Comparison of ENCODE assay signal across 11 cellular contexts in genomic region chr20:31676534-31677030, GRCh38. TPM values are rescaled to one million over a fixed set of nuclear protein-coding genes. Genes with fewer than 3 reads are reported as not detected.
A peak's percentile ranks its signal among the peaks of the same experiment; 100 is the strongest.
DNase-seq lines count a peak whose midpoint lies in the region; ATAC-seq, FAIRE-seq and TF ChIP-seq lines count a peak whose summit lies in the region.
"Had no signal": no experiment of that assay in that cellular context is flagged by ENCODE, and none has a peak within 500 bp of the region (broad histone marks: within the 10 kb centered on the region; RNA-seq: fewer than 3 reads in every experiment).

No MANE protein-coding gene starts in this region.

- no peak for FAIRE-seq in GM12878 (lab: Jason Lieb, UNC)
- FAIRE-seq: islet of Langerhans, TTC549 had no signal

- peak overlapping the region; percentile 81 to 99 (median 97) for H3K4me3 Mint-ChIP-seq in naive B cell

- H3K4me3 ChIP-seq in right atrium auricular region (no peak overlapping the region), GM12878 (peak overlapping the region; percentile 68; the same call in 1 of the 2 replicates), upper lobe of right lung (no peak overlapping the region)

- SMC1A ChIA-PET in GM12878 (lab: Charles Lee; ENCODE audit: uncharacterized antibody, unreplicated experiment) = interaction anchor here (0.7 to 4.6 kb wide), 7 partner anchors 8 to 47 kb away, joined by 3 to 60 read pairs (median 35); partner anchors contain the start of gene BCL2L1

- H3K9ac ChIP-seq in GM12878 (ENCODE audit: control insufficient read depth, insufficient read depth, low read length) = 0 out of 2 replicates have a peak overlapping the region, but pooled peaks have one; percentile 82

- H3K9me3 ChIP-seq in right atrium auricular region (no peaks in the 10 kb centered on the region), GM12878 (replicated peaks; ENCODE audit: control insufficient read depth, insufficient read depth, low read length) (no peaks in the 10 kb centered on the region), upper lobe of right lung (no peaks in the 10 kb centered on the region)

- POLR2A ChIA-PET in GM12878 (lab: Charles Lee) = interaction anchor here (0.6 to 5.7 kb wide), 10 partner anchors 8 to 248 kb away, joined by 3 to 33 read pairs (median 4); partner anchors contain the start of gene BCL2L1

- H3K36me3 Mint-ChIP-seq in naive B cell = peaks cover 9% of the 10 kb centered on the region in 2 donors

- H4K20me1 ChIP-seq in GM12878 (ENCODE audit: control insufficient read depth, insufficient read depth) = no peaks in the 10 kb centered on the region

- no peaks in the 10 kb centered on the region for H3K27me3 Mint-ChIP-seq in naive B cell

- H3K36me3 ChIP-seq in right atrium auricular region (peaks cover 16% of the 10 kb centered on the region), GM12878 (ENCODE audit: control insufficient read depth in 2 of 2, insufficient read depth in 2 of 2, low read length in 1 of 2) (peaks cover 1 to 22% of the 10 kb centered on the region in 2 experiments; a peak in 3 of 4 replicates), upper lobe of right lung (peaks cover 12% of the 10 kb centered on the region)

- no peak for TF ChIP-seq RAD21 in GM12878 (IDR thresholded peaks at IDR 0.05; ENCODE audit: insufficient read depth, low read depth, low read length)

- H2AFZ ChIP-seq in GM12878 (ENCODE audit: control insufficient read depth, low read depth, low read length) = no peak overlapping the region

- no peaks in the 10 kb centered on the region for H3K9me3 Mint-ChIP-seq in naive B cell

- BruUV-seq in GM12878 (replicated peaks; lab: Mats Ljungman, UMichigan) = no TSS peak

- peaks cover 50 to 63% (median 62%) of the 10 kb centered on the region in 3 donors for H3K4me1 Mint-ChIP-seq in naive B cell

- H3K79me2 ChIP-seq in GM12878 (ENCODE audit: control insufficient read depth, insufficient read depth, low read length) = peaks cover 34% of the 10 kb centered on the region

- DNase-seq in right atrium auricular region (ENCODE audit: low spot score) (no peak), left cardiac atrium (no peak), GM12878 (ENCODE audit: low read depth, low spot score) (no peak), naive B cell (no peak), upper lobe of right lung (no peak), NCI-H2171 treated with DMSO at 0.1 percent for 48 hours (lab: John Stamatoyannopoulos, UW) (no peak), HCEC 1CT (no peak)
- DNase-seq: NCI-H187 had no signal

- peak overlapping the region; percentile 89 for H3K4me2 ChIP-seq in GM12878 (ENCODE audit: control insufficient read depth, insufficient read depth)

- RAD21 ChIA-PET in GM12878 (lab: Charles Lee; ENCODE audit: unreplicated experiment) = interaction anchor here (1.1 to 5.5 kb wide), 6 partner anchors 8 to 62 kb away, joined by 3 to 48 read pairs (median 18); partner anchors contain the start of genes BCL2L1 and TPX2

- peak overlapping the region; percentile 13 to 99 (median 98) for H3K27ac Mint-ChIP-seq in naive B cell

- in situ Hi-C loops in GM12878 (cut with MboI) = no loop called here

- ATAC-seq in left cardiac atrium (no peak), GM12878 (no peak), naive B cell (ENCODE audit: low read depth in 2 of 2) (no peak), upper lobe of right lung (no peak), GM21515 (IDR thresholded peaks at IDR 0.05; ENCODE audit: unreplicated experiment) (no peak)

- H3K27me3 ChIP-seq in right atrium auricular region (no peaks in the 10 kb centered on the region), GM12878 (replicated peaks in 1 of 2; ENCODE audit: control insufficient read depth in 2 of 2, insufficient read depth in 2 of 2, low read length in 1 of 2) (no peaks in the 10 kb centered on the region), upper lobe of right lung (no peaks in the 10 kb centered on the region)

- no peak for TF ChIP-seq EP300 in GM12878 (IDR thresholded peaks at IDR 0.05; ENCODE audit: borderline replicate concordance in 1 of 2, control insufficient read depth in 1 of 2, low read depth in 2 of 2, low read length in 2 of 2)

- TF ChIP-seq CTCF in right atrium auricular region (IDR thresholded peaks at IDR 0.05) (no peak), GM12878 (IDR thresholded peaks at IDR 0.05 in 2 of 3, conservative IDR thresholded peaks at IDR 0.05 in 1 of 3; ENCODE audit: control insufficient read depth in 2 of 3, extremely low read depth in 1 of 3, insufficient read depth in 1 of 3, low read depth in 3 of 3, low read length in 3 of 3) (no peak), upper lobe of right lung (IDR thresholded peaks at IDR 0.05) (no peak)

- intact Hi-C loops in left cardiac atrium (cut with DNase I) = no loop called here
- intact Hi-C loops in GM12878 (cut with micrococcal nuclease; ENCODE audit: unreplicated experiment) = no loop called here
- intact Hi-C loops in upper lobe of right lung (cut with DNase I) = no loop called here

- no peak for TF ChIP-seq POLR2A in GM12878 (IDR thresholded peaks at IDR 0.05; ENCODE audit: low read depth, low read length)

- H3K4me1 ChIP-seq in right atrium auricular region (peaks cover 0 to 98% of the 10 kb centered on the region in 2 donors), GM12878 (ENCODE audit: control insufficient read depth, insufficient read depth, low read length) (peaks cover 30% of the 10 kb centered on the region), upper lobe of right lung (peaks cover 99% of the 10 kb centered on the region)

- WGBS in GM12878 (ENCODE audit: insufficient coverage, insufficient replicate concordance, low lambda C conversion rate, missing lambda C conversion rate) = 52% methylated on average over 8 of the region's 8 CpGs

- H3K27ac ChIP-seq in right atrium auricular region = peak overlapping the region; percentile 61 to 94
- H3K27ac ChIP-seq in GM12878 (ENCODE audit: control insufficient read depth, insufficient read depth) = peak overlapping the region; percentile 91
- peak overlapping the region; percentile 85 for H3K27ac ChIP-seq in upper lobe of right lung

- CTCF ChIA-PET in GM12878 (lab: Yijun Ruan, JAX) = interaction anchor here (0.8 to 6.2 kb wide), 11 partner anchors 8 to 64 kb away, joined by 3 to 66 read pairs (median 10); partner anchors contain the start of gene BCL2L1

TF ChIP-seq in GM12878, 131 proteins besides CTCF, POLR2A, EP300 and RAD21 (continues in another document):
- no peak for TF ChIP-seq ATF2 (IDR thresholded peaks at IDR 0.05; ENCODE audit: low read length)

RNA-seq across cellular contexts. Expression of gene COX4I2, which starts 38.9 kb away (rescaled TPM):
- total RNA-seq in right atrium auricular region (1 to 10 TPM; 6.8 to 9.0 TPM), left cardiac atrium (10 to 100 TPM; 11.4 to 12.6 TPM), GM12878 (2014; rRNA removed) (not detected in 2 replicates), GM12878 (2014; rRNA removed; fragmentation: Illumina TruSeq; extraction: Trizol) (not detected in 2 replicates), GM12878 (2021) (not detected in 2 replicates), upper lobe of right lung (19.1 TPM)
- total RNA-seq in GM12878 (2013; cell fraction: nucleolus; rRNA removed) = not detected in 2 replicates
- not detected for polyA plus RNA-seq in GM12878 (2011; ENCODE audit: low read depth)
- polyA plus RNA-seq in GM12878 (2011; rRNA removed) (not detected in 2 replicates), GM12878 (2014; fragmentation: Illumina TruSeq; extraction: Trizol) (not detected in 2 replicates), GM12878 (2014; fragmentation: Nextera tagmentation; extraction: Ambion mirVana) (not detected), GM12878 (2014; rRNA removed) (0.34 TPM in 1 of 2 replicates, not detected in the other), GM12878 (2016; fragmentation: Nextera tagmentation; extraction: Ambion mirVana) (not detected), naive B cell (ENCODE audit: low read depth in 6 of 6) (1 to 10 TPM in 3 of 6 donors, under 1 TPM in 1, not detected in 2; 0.64 to 2.8 (median 1.4) TPM)
- 0.12 and 0.19 TPM in 2 replicates for polyA plus RNA-seq in GM12878 (2011; cell fraction: cytosol; rRNA removed)
- polyA plus RNA-seq in GM12878 (2011; cell fraction: nucleus; rRNA removed) = not detected in 2 replicates
- 0.25 and 0.34 TPM in 2 replicates for polyA plus RNA-seq in GM12878 (2012)
- not detected in 2 replicates for polyA minus RNA-seq in GM12878 (2011; rRNA and poly(A)+ RNA removed)
- polyA minus RNA-seq in GM12878 (2011; cell fraction: cytosol; rRNA and poly(A)+ RNA removed) = not detected in 2 replicates
- not detected in 2 replicates for polyA minus RNA-seq in GM12878 (2011; cell fraction: nucleus; rRNA and poly(A)+ RNA removed)

RNA-seq across cellular contexts. Expression of gene BCL2L1, which starts 46.1 kb away (rescaled TPM):
- total RNA-seq in right atrium auricular region (10 to 100 TPM; 84.2 to 93.5 TPM), left cardiac atrium (10 to 100 TPM; 45.1 to 79.8 TPM), GM12878 (2014; rRNA removed) (61.7 and 67.5 TPM in 2 replicates), GM12878 (2014; rRNA removed; fragmentation: Illumina TruSeq; extraction: Trizol) (38.6 and 39.0 TPM in 2 replicates), GM12878 (2021) (55.1 and 60.0 TPM in 2 replicates), upper lobe of right lung (174 TPM)
- total RNA-seq in GM12878 (2013; cell fraction: nucleolus; rRNA removed) = 61.4 and 67.7 TPM in 2 replicates
- polyA plus RNA-seq in GM12878 (2011; ENCODE audit: low read depth) = 13.0 TPM
- polyA plus RNA-seq in GM12878 (2011; rRNA removed) (34.0 and 48.0 TPM in 2 replicates), GM12878 (2014; fragmentation: Illumina TruSeq; extraction: Trizol) (45.0 and 59.3 TPM in 2 replicates), GM12878 (2014; fragmentation: Nextera tagmentation; extraction: Ambion mirVana) (1 to 10 TPM in 1 of 2 experiments, under 1 TPM in 1; 0.63 to 3.4 TPM), GM12878 (2014; rRNA removed) (64.1 and 67.7 TPM in 2 replicates), GM12878 (2016; fragmentation: Nextera tagmentation; extraction: Ambion mirVana) (10 to 100 TPM; 36.1 to 39.3 TPM), naive B cell (ENCODE audit: low read depth in 6 of 6) (10 to 100 TPM in 1 of 6 donors, 1 to 10 TPM in 5; 6.2 to 13.0 (median 8.9) TPM)
- 40.9 and 48.0 TPM in 2 replicates for polyA plus RNA-seq in GM12878 (2011; cell fraction: cytosol; rRNA removed)
- 27.0 and 32.1 TPM in 2 replicates for polyA plus RNA-seq in GM12878 (2011; cell fraction: nucleus; rRNA removed)
- 22.9 and 26.3 TPM in 2 replicates for polyA plus RNA-seq in GM12878 (2012)
- 28.4 and 43.1 TPM in 2 replicates for polyA minus RNA-seq in GM12878 (2011; rRNA and poly(A)+ RNA removed)
- 10.7 and 12.1 TPM in 2 replicates for polyA minus RNA-seq in GM12878 (2011; cell fraction: cytosol; rRNA and poly(A)+ RNA removed)
- 28.4 and 41.5 TPM in 2 replicates for polyA minus RNA-seq in GM12878 (2011; cell fraction: nucleus; rRNA and poly(A)+ RNA removed)

Comparison
In these comparisons a context has a peak if more than half of its experiments do, and no peak if none do; other contexts are left out.
1. RNA of gene COX4I2, which starts 38.9 kb away (total RNA-seq): 19.1 TPM in upper lobe of right lung (single experiment), 11.4 to 12.6 TPM in left cardiac atrium and 6.8 to 9.0 TPM in right atrium auricular region; not detected in GM12878; every median in the first group is over 4 times any median in the second.
2. Peak in every context shown above with its lines, with median percentiles within 50 percentile points of each other: H3K27ac ChIP-seq.